Comparison of ENCODE assay signal across 28 cellular contexts in the genomic region with DNA sequence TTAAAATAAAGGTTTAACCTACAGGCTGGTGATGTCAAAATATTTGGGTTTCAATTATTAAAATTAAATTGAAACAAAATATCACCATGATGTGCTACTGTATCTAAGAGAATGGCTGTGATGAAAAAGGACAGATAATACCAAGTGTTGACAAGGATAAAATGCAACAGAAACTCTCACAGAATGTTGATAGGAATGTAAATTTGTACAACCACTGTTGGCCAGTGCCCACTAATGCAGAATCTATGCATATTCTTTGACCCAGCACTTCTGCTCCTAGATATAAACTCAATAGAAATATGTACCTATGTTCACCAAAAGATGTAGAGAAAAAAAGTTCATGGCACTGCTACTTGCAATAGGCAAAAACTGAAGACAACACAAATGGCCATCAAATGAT.
"Had no signal": no experiment of that assay in that cellular context is flagged by ENCODE, and none has a peak within 500 bp of the region (broad histone marks: within the 10 kb centered on the region; RNA-seq: fewer than 3 reads in every experiment).

No MANE protein-coding gene starts in this region.

- H3K27ac ChIP-seq: colonic mucosa, coronary artery, dorsolateral prefrontal cortex, epithelial cell of prostate, esophagus muscularis mucosa, esophagus squamous epithelium, foreskin keratinocyte, gastrocnemius medialis, gastroesophageal sphincter, heart left ventricle, heart right ventricle had no signal

- DNase-seq: colonic mucosa; cortex of kidney; dermis blood vessel endothelial cell; dorsolateral prefrontal cortex; effector CD4-positive, alpha-beta T cell; effector CD8-positive, alpha-beta T cell; effector memory CD4-positive, alpha-beta T cell; effector memory CD8-positive, alpha-beta T cell; endodermal cell; erythroblast; esophagus squamous epithelium; foreskin fibroblast; foreskin keratinocyte; foreskin melanocyte; gastrocnemius medialis; glutamatergic neuron; head of caudate nucleus; heart left ventricle; heart right ventricle had no signal

- H3K36me3 ChIP-seq: colonic mucosa, esophagus muscularis mucosa, esophagus squamous epithelium, gastrocnemius medialis, gastroesophageal sphincter, heart left ventricle, heart right ventricle had no signal

- FAIRE-seq: colon, endometrium, endothelial cell of umbilical vein, frontal cortex had no signal

- H3K9me3 ChIP-seq: colonic mucosa, esophagus muscularis mucosa, esophagus squamous epithelium, gastrocnemius medialis, gastroesophageal sphincter, heart left ventricle had no signal

- H3K4me3 ChIP-seq: colonic mucosa, coronary artery, dorsolateral prefrontal cortex, esophagus muscularis mucosa, esophagus squamous epithelium, gastrocnemius medialis, gastroesophageal sphincter, heart left ventricle, heart right ventricle had no signal

- ATAC-seq: effector memory CD8-positive, alpha-beta T cell; esophagus mucosa; foreskin keratinocyte; gastrocnemius medialis; gastroesophageal sphincter; heart left ventricle; heart right ventricle had no signal

- H3K27me3 ChIP-seq: colonic mucosa, dorsolateral prefrontal cortex, esophagus muscularis mucosa, esophagus squamous epithelium, foreskin keratinocyte, gastrocnemius medialis, gastroesophageal sphincter, heart left ventricle, heart right ventricle had no signal

- H3K4me1 ChIP-seq: colonic mucosa, esophagus muscularis mucosa, esophagus squamous epithelium, gastrocnemius medialis, gastroesophageal sphincter, heart left ventricle, heart right ventricle had no signal
